ENCODE assay signal across 36 cellular contexts in genomic region chr3:38689346-38689745, GRCh38. TPM values are rescaled to one million over a fixed set of nuclear protein-coding genes. Genes with fewer than 3 reads are reported as not detected.
"Had no signal": no experiment of that assay in that cellular context is flagged by ENCODE, and none has a peak within 500 bp of the region (broad histone marks: within the 10 kb centered on the region; RNA-seq: fewer than 3 reads in every experiment).

No MANE protein-coding gene starts in this region.

- H3K27ac ChIP-seq: adrenal gland, ascending aorta, body of pancreas, brain microvascular endothelial cell, breast epithelium, cardiac muscle cell had no signal

- H3K9me3 ChIP-seq: adrenal gland, ascending aorta, body of pancreas, breast epithelium had no signal

- H3K4me1 ChIP-seq: adrenal gland, ascending aorta, body of pancreas, breast epithelium had no signal

- DNase-seq: activated effector memory CD4-positive, alpha-beta T cell treated with anti-CD3 and anti-CD28 coated beads, Interleukin-2, amount 50 U/mL, for 16 hours; activated effector memory CD4-positive, alpha-beta T cell treated with Interleukin-2 at 50 U/mL for 16 hours; activated gamma-delta T cell; activated gamma-delta T cell treated with Interleukin-2 at 50 U/mL for 16 hours; activated naive CD4-positive, alpha-beta T cell; activated naive CD4-positive, alpha-beta T cell treated with anti-CD3 and anti-CD28 coated beads for 36 hours; activated naive CD4-positive, alpha-beta T cell treated with anti-CD3 and anti-CD28 coated beads, Interleukin-2, amount 10 ng/mL, durations not matched to agents 7 days and 5 days; activated naive CD4-positive, alpha-beta T cell treated with anti-CD3 and anti-CD28 coated beads, Interleukin-2, amount 50 U/mL, for 16 hours; activated naive CD4-positive, alpha-beta T cell treated with Interleukin-2 at 50 U/mL for 16 hours; activated naive CD8-positive, alpha-beta T cell treated with anti-CD3 and anti-CD28 coated beads for 36 hours; activated naive CD8-positive, alpha-beta T cell treated with anti-CD3 and anti-CD28 coated beads, Interleukin-2, amount 10 ng/mL, durations not matched to agents 7 days and 5 days; activated naive CD8-positive, alpha-beta T cell treated with anti-CD3 and anti-CD28 coated beads, Interleukin-2, amount 50 U/mL, for 24 hours; activated T-cell treated with anti-CD3 and anti-CD28 coated beads, Interleukin-2, amount 50 U/mL, for 1 hour; activated T-cell treated with anti-CD3 and anti-CD28 coated beads, Interleukin-2, amount 50 U/mL, for 24 hours; activated T-cell treated with anti-CD3 and anti-CD28 coated beads, Interleukin-2, amount 50 U/mL, for 4 hours; activated T-cell treated with anti-CD3 and anti-CD28 coated beads, Interleukin-2, amount 50 U/mL, for 48 hours; activated T-cell treated with anti-CD3 and anti-CD28 coated beads, Interleukin-2, amount 50 U/mL, for 72 hours; adrenal gland; amniotic stem cell; amygdala; anterior cingulate cortex; aorta; body of pancreas; brain microvascular endothelial cell; caudate nucleus; central memory CD4-positive, alpha-beta T cell; cerebellar nuclear complex had no signal

- H3K4me3 ChIP-seq: adrenal gland, ascending aorta, body of pancreas, breast epithelium, cardiac muscle cell had no signal

- ATAC-seq: activated naive CD4-positive, alpha-beta T cell treated with anti-CD3 and anti-CD28 coated beads, Interleukin-2, amount 50 U/mL, for 72 hours; activated naive CD8-positive, alpha-beta T cell treated with anti-CD3 and anti-CD28 coated beads, Interleukin-2, amount 50 U/mL, for 24 hours; activated T-cell treated with anti-CD3 and anti-CD28 coated beads, Interleukin-2, amount 50 U/mL, for 4 hours; activated T-cell treated with anti-CD3 and anti-CD28 coated beads, Interleukin-2, amount 50 U/mL, for 72 hours; activated T-helper 17 cell treated with anti-CD3 and anti-CD28 coated beads, Interleukin-2, amount 50 U/mL, for 72 hours; body of pancreas had no signal

- H3K27me3 ChIP-seq: adrenal gland, ascending aorta, body of pancreas, brain microvascular endothelial cell, breast epithelium had no signal

- FAIRE-seq: astrocyte, bronchial epithelial cell had no signal

- H3K36me3 ChIP-seq: adrenal gland, ascending aorta, brain microvascular endothelial cell, breast epithelium, cardiac muscle cell had no signal

RNA-seq across cellular contexts. Expression of gene SCN5A, which starts 39.9 kb away (rescaled TPM):
- total RNA-seq: activated T-cell treated with anti-CD3 and anti-CD28 coated beads, Interleukin-2, amount 50 U/mL, for 4 hours; activated T-helper 1 cell treated with anti-CD3 and anti-CD28 coated beads, Interleukin-12 subunit alpha, Interleukin-12 subunit beta, Interleukin-2, Interleukin-4 antibody, amounts not matched to agents 30 ng/mL and 10 ng/mL and 1 ng/mL, durations not matched to agents 14 hours and 24 hours and 36 hours; activated T-helper 2 cell treated with anti-CD3 and anti-CD28 coated beads, Interferon-gamma antibody, Interleukin-2, Interleukin-4, amounts not matched to agents 10 μg/mL and 5 μg/mL and 100 μg/mL, durations not matched to agents 14 hours and 24 hours and 36 hours; bronchial epithelial cell had no signal
